ENCODE assay signal across 22 cellular contexts in genomic region chr17:34996422-34997029, GRCh38. TPM values are rescaled to one million over a fixed set of nuclear protein-coding genes. Genes with fewer than 3 reads are reported as not detected.
DNase-seq lines count a peak whose midpoint lies in the region; ATAC-seq and TF ChIP-seq lines count a peak whose summit lies in the region.
"Had no signal": no experiment of that assay in that cellular context is flagged by ENCODE, and none has a peak within 500 bp of the region (broad histone marks: within the 10 kb centered on the region; RNA-seq: fewer than 3 reads in every experiment).

No MANE protein-coding gene starts in this region.

- H3K79me2 ChIP-seq in PC-3 (ENCODE audit: low read length), result no peaks in the 10 kb centered on the region

- ATAC-seq in thoracic aorta (ENCODE audit: insufficient number of reproducible peaks, low FRiP score, low read depth) (no peak), PC-3 (no peak), GM19351 (IDR thresholded peaks at IDR 0.05; ENCODE audit: unreplicated experiment) (no peak), HG03280 (IDR thresholded peaks at IDR 0.05; ENCODE audit: unreplicated experiment) (no peak)
- ATAC-seq: foreskin keratinocyte; naive thymus-derived CD4-positive, alpha-beta T cell; WTC11 had no signal

- H4K20me1 ChIP-seq in PC-3 (ENCODE audit: low read length), result no peaks in the 10 kb centered on the region

- no peak overlapping the region for H3K9ac ChIP-seq in PC-3 (ENCODE audit: low read length)

- intact Hi-C loops in PC-3 (cut with micrococcal nuclease), result no loop called here

- POLR2A ChIA-PET in PC-3 (lab: Charles Lee; ENCODE audit: unreplicated experiment), result no interaction called here

- TF ChIP-seq CTCF in HL-60 (IDR thresholded peaks at IDR 0.05; ENCODE audit: insufficient read depth, low read length) (no peak), VCaP (conservative IDR thresholded peaks at IDR 0.05) (no peak), thoracic aorta (IDR thresholded peaks at IDR 0.05) (no peak), PC-3 (conservative IDR thresholded peaks at IDR 0.05; ENCODE audit: low read depth, low read length) (no peak)

- H3K36me3 ChIP-seq in thoracic aorta (peaks cover 37% of the 10 kb centered on the region), PC-3 (ENCODE audit: low read depth, low read length) (peaks cover 15% of the 10 kb centered on the region)

- no peak overlapping the region for H3K4me2 ChIP-seq in PC-3 (ENCODE audit: low read length)

- H3F3A ChIP-seq in PC-3 (ENCODE audit: low read length, unreplicated experiment), result no peaks in the 10 kb centered on the region

- H3K9me3 ChIP-seq in thoracic aorta, result no peaks in the 10 kb centered on the region
- H3K9me3 ChIP-seq in PC-3 (ENCODE audit: low read length), result no peaks in the 10 kb centered on the region
- H3K9me3 ChIP-seq: pancreas, right lobe of liver, SJCRH30, testis had no signal

- peaks cover 6 to 17% of the 10 kb centered on the region in 2 donors for H3K4me1 ChIP-seq in thoracic aorta (ENCODE audit: control insufficient read depth in 1 of 2, low read depth in 2 of 2)
- H3K4me1 ChIP-seq in PC-3 (ENCODE audit: insufficient read depth, low read length), result peaks cover 3% of the 10 kb centered on the region; the same call in 1 of the 2 replicates
- H3K4me1 ChIP-seq: foreskin keratinocyte, right lobe of liver, SJCRH30 had no signal

- H3K27ac ChIP-seq in HL-60 (replicated peaks) (peak overlapping the region; percentile 54), VCaP (peak overlapping the region; percentile 99), layer of hippocampus (ENCODE audit: low read depth, low read length) (peak overlapping the region; percentile 6), thoracic aorta (peak overlapping the region; percentile 71 to 72), PC-3 (ENCODE audit: low read length) (no peak overlapping the region)
- H3K27ac ChIP-seq: cardiac muscle cell, foreskin keratinocyte, right lobe of liver, SJCRH30 had no signal

- CTCF ChIA-PET in PC-3 (lab: Charles Lee), result no interaction called here

- no peak overlapping the region for H3K4me3 ChIP-seq in HL-60 (replicated peaks; ENCODE audit: insufficient read depth, low read length)
- H3K4me3 ChIP-seq in thoracic aorta, result no peak overlapping the region
- H3K4me3 ChIP-seq in PC-3 (ENCODE audit: low read length), result no peak overlapping the region
- H3K4me3 ChIP-seq: cardiac muscle cell, dorsolateral prefrontal cortex, pancreas, right lobe of liver, SJCRH30, testis had no signal

- no peaks in the 10 kb centered on the region for H3K9me2 ChIP-seq in PC-3 (replicated peaks; ENCODE audit: low read length)

- BruUV-seq in PC-3 (replicated peaks; lab: Mats Ljungman, UMichigan), result no TSS peak

- DNase-seq in HL-60 (ENCODE audit: low read depth in 1 of 2, low spot score in 1 of 2) (peak; percentile 36 to 55), thoracic aorta (ENCODE audit: low spot score) (no peak), PC-3 (no peak)
- DNase-seq: activated CD4-positive, alpha-beta T cell treated with anti-CD3 and anti-CD28 coated beads, Interleukin-2, amount 50 U/mL, for 48 hours; activated gamma-delta T cell treated with Interleukin-2 at 50 U/mL for 16 hours; DND-41; dorsolateral prefrontal cortex; foreskin keratinocyte; H9; naive thymus-derived CD4-positive, alpha-beta T cell; NCI-H146; right lobe of liver; SJCRH30; T-helper 2 cell had no signal

- H2AFZ ChIP-seq in PC-3 (ENCODE audit: low read length), result no peak overlapping the region

- H3K27me3 ChIP-seq in HL-60 (ENCODE audit: insufficient read depth, poor library complexity, severe bottlenecking) (no peaks in the 10 kb centered on the region), layer of hippocampus (ENCODE audit: control insufficient read depth, insufficient read depth, low read length) (no peaks in the 10 kb centered on the region), thoracic aorta (replicated peaks; ENCODE audit: insufficient read depth) (no peaks in the 10 kb centered on the region), PC-3 (ENCODE audit: low read length) (no peaks in the 10 kb centered on the region)
- H3K27me3 ChIP-seq: cardiac muscle cell, dorsolateral prefrontal cortex, foreskin keratinocyte, pancreas, right lobe of liver, SJCRH30, testis had no signal

RNA-seq across cellular contexts. Expression of gene LIG3, which starts 16.2 kb away (rescaled TPM):
- total RNA-seq in thoracic aorta (10 to 100 TPM; 42.8 to 52.0 TPM), PC-3 (2014; rRNA removed) (43.2 and 53.6 TPM in 2 replicates)

RNA-seq across cellular contexts. Expression of gene ZNF830, which starts 35.2 kb away (rescaled TPM):
- total RNA-seq in thoracic aorta, result 10 to 100 TPM in 1 of 2 donors, 1 to 10 TPM in 1; 5.1 to 20.1 TPM
- 5.0 and 9.6 TPM in 2 replicates for total RNA-seq in PC-3 (2014; rRNA removed)

RNA-seq across cellular contexts. Expression of gene CCT6B, which starts 35.3 kb away (rescaled TPM):
- 1 to 10 TPM; 1.1 to 4.9 TPM for total RNA-seq in thoracic aorta
- total RNA-seq in PC-3 (2014; rRNA removed), result 0.33 TPM in 1 of 2 replicates, not detected in the other

Comparison
In these comparisons a context has a peak if more than half of its experiments do, and no peak if none do; other contexts are left out.
1. DNase-seq: peak in HL-60 (2 of 2); none in thoracic aorta (single experiment) and PC-3 (single experiment).